ENCODE assay signal across 23 cellular contexts in genomic region chr12:12537421-12537820, GRCh38.
"Had no signal": no experiment of that assay in that cellular context is flagged by ENCODE, and none has a peak within 500 bp of the region (broad histone marks: within the 10 kb centered on the region; RNA-seq: fewer than 3 reads in every experiment).

No MANE protein-coding gene starts in this region.

- H3K9me3 Mint-ChIP-seq: activated CD4-positive, alpha-beta T cell treated with anti-CD3 and anti-CD28 coated beads, Interleukin-2, amount 10 ng/mL, durations not matched to agents 24 days and 14 days; activated T-cell treated with anti-CD3 and anti-CD28 coated beads, Interleukin-2, amount 50 U/mL, for 24 hours; activated T-helper 1 cell treated with anti-CD3 and anti-CD28 coated beads, Interleukin-12 subunit alpha, Interleukin-12 subunit beta, Interleukin-2, Interleukin-4 antibody, amounts not matched to agents 30 ng/mL and 10 ng/mL and 1 ng/mL, durations not matched to agents 14 hours and 24 hours and 36 hours; T-helper 1 cell treated with Interleukin-12 subunit alpha and Interleukin-12 subunit beta and Interleukin-4 antibody, amounts not matched to agents 30 μg/mL and 1 μg/mL, for 36 hours; WTC11 had no signal

- H3K27me3 Mint-ChIP-seq: activated CD4-positive, alpha-beta T cell treated with anti-CD3 and anti-CD28 coated beads, Interleukin-2, amount 10 ng/mL, durations not matched to agents 24 days and 14 days; activated CD8-positive, alpha-beta memory T cell treated with anti-CD3 and anti-CD28 coated beads, Interleukin-2, amount 10 ng/mL, durations not matched to agents 7 days and 5 days; activated naive CD8-positive, alpha-beta T cell; activated T-cell treated with anti-CD3 and anti-CD28 coated beads, Interleukin-2, amount 50 U/mL, for 24 hours had no signal

- H3K36me3 ChIP-seq: Peyer's patch, SJCRH30 had no signal

- H3K27ac Mint-ChIP-seq: activated CD4-positive, alpha-beta T cell treated with anti-CD3 and anti-CD28 coated beads, Interleukin-2, amount 10 ng/mL, durations not matched to agents 24 days and 14 days; activated CD8-positive, alpha-beta memory T cell treated with anti-CD3 and anti-CD28 coated beads, Interleukin-2, amount 10 ng/mL, durations not matched to agents 7 days and 5 days; activated naive CD8-positive, alpha-beta T cell; activated T-cell treated with anti-CD3 and anti-CD28 coated beads, Interleukin-2, amount 50 U/mL, for 24 hours; T-helper 1 cell treated with Interleukin-12 subunit alpha and Interleukin-12 subunit beta and Interleukin-4 antibody, amounts not matched to agents 30 μg/mL and 1 μg/mL, for 36 hours; WTC11 had no signal

- ATAC-seq: activated CD8-positive, alpha-beta memory T cell treated with anti-CD3 and anti-CD28 coated beads, Interleukin-2, amount 10 ng/mL, durations not matched to agents 7 days and 5 days; WTC11 had no signal

- H3K4me3 Mint-ChIP-seq: activated CD4-positive, alpha-beta T cell treated with anti-CD3 and anti-CD28 coated beads, Interleukin-2, amount 10 ng/mL, durations not matched to agents 24 days and 14 days; activated CD8-positive, alpha-beta memory T cell treated with anti-CD3 and anti-CD28 coated beads, Interleukin-2, amount 10 ng/mL, durations not matched to agents 7 days and 5 days; activated naive CD8-positive, alpha-beta T cell; activated T-cell treated with anti-CD3 and anti-CD28 coated beads, Interleukin-2, amount 50 U/mL, for 24 hours; activated T-helper 1 cell treated with anti-CD3 and anti-CD28 coated beads, Interleukin-12 subunit alpha, Interleukin-12 subunit beta, Interleukin-2, Interleukin-4 antibody, amounts not matched to agents 30 ng/mL and 10 ng/mL and 1 ng/mL, durations not matched to agents 14 hours and 24 hours and 36 hours; T-helper 1 cell treated with Interleukin-12 subunit alpha and Interleukin-12 subunit beta and Interleukin-4 antibody, amounts not matched to agents 30 μg/mL and 1 μg/mL, for 36 hours; WTC11 had no signal

- H3K27me3 ChIP-seq: Peyer's patch, SJCRH30 had no signal

- DNase-seq: activated CD4-positive, alpha-beta T cell treated with anti-CD3 and anti-CD28 coated beads, Interleukin-2, amount 50 U/mL, for 48 hours; activated CD4-positive, CD25-positive, alpha-beta regulatory T cell treated with anti-CD3 and anti-CD28 coated beads, Interleukin-2, amount 50 U/mL, for 72 hours; activated CD8-positive, alpha-beta memory T cell treated with anti-CD3 and anti-CD28 coated beads, Interleukin-2, amount 10 ng/mL, durations not matched to agents 7 days and 5 days; activated effector memory CD4-positive, alpha-beta T cell treated with Interleukin-2 at 50 U/mL for 16 hours; activated naive CD4-positive, alpha-beta T cell; activated T-cell treated with anti-CD3 and anti-CD28 coated beads, Interleukin-2, amount 50 U/mL, for 24 hours; KG1; NCI-H1048; NCI-H146; NCI-H187 treated with DMSO at 0.1 percent for 48 hours; NCI-H2081 treated with DMSO at 0.1 percent for 48 hours; NCI-H446; NCI-H524; NCI-H748 treated with DMSO at 0.1 percent for 48 hours; Peyer's patch; Right ventricle myocardium superior; SJCRH30 had no signal

- H3K27ac ChIP-seq: Peyer's patch, RWPE1, SJCRH30 had no signal

- H3K4me3 ChIP-seq: Peyer's patch, SJCRH30 had no signal

- H3K9me3 ChIP-seq: Peyer's patch, SJCRH30 had no signal
